In the genomic region with DNA sequence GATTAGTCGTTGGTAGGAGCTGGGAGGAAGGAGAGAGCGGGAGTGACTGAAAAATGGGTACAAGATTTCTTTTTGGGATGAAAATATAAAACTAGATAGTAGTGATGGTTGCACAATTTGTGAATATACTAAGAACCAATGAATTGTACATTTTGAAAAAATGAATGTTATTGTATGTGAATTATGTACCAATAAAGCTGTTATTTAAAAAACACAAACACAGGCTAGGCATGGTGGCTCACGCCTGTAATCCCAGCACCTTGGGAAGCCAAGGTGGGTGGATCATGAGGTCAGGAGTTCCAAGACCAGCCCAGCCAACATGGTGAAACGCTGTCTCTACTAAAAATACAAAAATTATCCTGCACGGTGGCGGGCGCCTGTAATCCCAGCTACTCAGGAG, we compare ENCODE assay signal across 9 cellular contexts.
"Had no signal": no experiment of that assay in that cellular context is flagged by ENCODE, and none has a peak within 500 bp of the region (broad histone marks: within the 10 kb centered on the region; RNA-seq: fewer than 3 reads in every experiment).

No MANE protein-coding gene starts in this region.

- H3K4me3 Mint-ChIP-seq: HFFc6 had no signal

- H3K27me3 Mint-ChIP-seq: IgD-negative memory B cell had no signal

- H3K27ac ChIP-seq: GM23248, HL-60 had no signal

- DNase-seq: GM23248, GOT3, H7, HFFc6 had no signal

- ATAC-seq: HCT116, HepG2 had no signal

- H3K4me3 ChIP-seq: GM23248, HAP-1 had no signal

- H3K9me3 Mint-ChIP-seq: HFFc6 had no signal

- H3K36me3 ChIP-seq: HAP-1 had no signal

- H3K27ac Mint-ChIP-seq: HFFc6, IgD-negative memory B cell had no signal

- H3K9me3 ChIP-seq: HAP-1 had no signal
